18 cellular contexts compared by ENCODE assay signal in genomic region chr1:94678187-94678863, GRCh38.
A peak's percentile ranks its signal among the peaks of the same experiment; 100 is the strongest.
DNase-seq lines count a peak whose midpoint lies in the region; ATAC-seq and TF ChIP-seq lines count a peak whose summit lies in the region.
"Had no signal": no experiment of that assay in that cellular context is flagged by ENCODE, and none has a peak within 500 bp of the region (broad histone marks: within the 10 kb centered on the region; RNA-seq: fewer than 3 reads in every experiment).

No MANE protein-coding gene starts in this region.

- peaks cover 4% of the 10 kb centered on the region for H3K4me1 Mint-ChIP-seq in MCF 10A (ENCODE audit: insufficient read depth, unreplicated experiment)
- H3K4me1 Mint-ChIP-seq: IgD-negative memory B cell had no signal

- peaks cover 8% of the 10 kb centered on the region for H3K9me3 Mint-ChIP-seq in MCF 10A (ENCODE audit: unreplicated experiment)
- H3K9me3 Mint-ChIP-seq: CD4-positive, alpha-beta T cell; HFFc6; IgD-negative memory B cell had no signal

- no peaks in the 10 kb centered on the region for H3K36me3 Mint-ChIP-seq in MCF 10A (ENCODE audit: insufficient read depth, unreplicated experiment)
- H3K36me3 Mint-ChIP-seq: IgD-negative memory B cell had no signal

- TF ChIP-seq CTCF in breast epithelium (IDR thresholded peaks at IDR 0.05): no peak
- no peak for TF ChIP-seq CTCF in MCF 10A (IDR thresholded peaks at IDR 0.05; ENCODE audit: unreplicated experiment)
- no peak for TF ChIP-seq CTCF in fibroblast of the aortic adventitia (IDR thresholded peaks at IDR 0.05; ENCODE audit: insufficient read depth, low read length)
- no peak for TF ChIP-seq CTCF in prostate gland (IDR thresholded peaks at IDR 0.05)
- TF ChIP-seq CTCF in tibial nerve (IDR thresholded peaks at IDR 0.05): no peak

- H3K4me1 ChIP-seq in breast epithelium (no peaks in the 10 kb centered on the region), prostate gland (replicated peaks) (peaks cover 5% of the 10 kb centered on the region), tibial nerve (peaks cover 0 to 17% (median 0%) of the 10 kb centered on the region in 4 donors)
- H3K4me1 ChIP-seq: BE2C had no signal

- no peak for ATAC-seq in HG02759 (IDR thresholded peaks at IDR 0.05; ENCODE audit: unreplicated experiment)

- H3K27me3 ChIP-seq in breast epithelium (no peaks in the 10 kb centered on the region), prostate gland (replicated peaks; ENCODE audit: insufficient read depth) (no peaks in the 10 kb centered on the region), tibial nerve (no peaks in the 10 kb centered on the region)
- H3K27me3 ChIP-seq: BE2C had no signal

- H3K36me3 ChIP-seq in breast epithelium (no peaks in the 10 kb centered on the region), prostate gland (no peaks in the 10 kb centered on the region), tibial nerve (no peaks in the 10 kb centered on the region)
- H3K36me3 ChIP-seq: BE2C had no signal

- intact Hi-C loops in breast epithelium (cut with DNase I; ENCODE audit: low total_unique reads) (loop anchor here (5.0 kb wide), 1 partner anchor 106 kb away; no protein-coding TSS in a partner anchor), MCF 10A (cut with micrococcal nuclease) (no loop called here), prostate gland (cut with DNase I) (no loop called here)

- peak in 1 of 2 donors; percentile 52 for TF ChIP-seq EP300 in tibial nerve (IDR thresholded peaks at IDR 0.05)

- H3K4me3 Mint-ChIP-seq in MCF 10A (ENCODE audit: unreplicated experiment): no peak overlapping the region
- H3K4me3 Mint-ChIP-seq: CD4-positive, alpha-beta T cell; HFFc6; IgD-negative memory B cell had no signal

- H3K9me3 ChIP-seq in breast epithelium (no peaks in the 10 kb centered on the region), prostate gland (no peaks in the 10 kb centered on the region), tibial nerve (no peaks in the 10 kb centered on the region)
- H3K9me3 ChIP-seq: BE2C had no signal

- H3K27ac Mint-ChIP-seq in MCF 10A (ENCODE audit: low read depth, unreplicated experiment): no peak overlapping the region
- H3K27ac Mint-ChIP-seq: CD4-positive, alpha-beta T cell; HFFc6; IgD-negative memory B cell had no signal

- no TSS peak for BruUV-seq in MCF 10A (replicated peaks; lab: Mats Ljungman, UMichigan)

- POLR2A ChIA-PET in MCF 10A (lab: Yijun Ruan, JAX): no interaction called here

- peak overlapping the region; percentile 30 to 67 for H3K27ac ChIP-seq in breast epithelium
- H3K27ac ChIP-seq in prostate gland: peak overlapping the region; percentile 62
- H3K27ac ChIP-seq in tibial nerve: peak overlapping the region in 3 of 4 donors; percentile 36 to 76 (median 49)
- H3K27ac ChIP-seq: 22Rv1 had no signal

- H3K4me3 ChIP-seq in breast epithelium: no peak overlapping the region
- no peak overlapping the region for H3K4me3 ChIP-seq in fibroblast of the aortic adventitia (ENCODE audit: low read depth, low read length)
- no peak overlapping the region for H3K4me3 ChIP-seq in prostate gland
- no peak overlapping the region for H3K4me3 ChIP-seq in tibial nerve

- 63% methylated on average over 13 of the region's 13 CpGs for WGBS in prostate gland
- WGBS in tibial nerve, 2 donors: 71 to 77% methylated on average over 13 of the region's 13 CpGs

- CTCF ChIA-PET in MCF 10A (lab: Yijun Ruan, JAX): no interaction called here

- H3K27me3 Mint-ChIP-seq in MCF 10A (ENCODE audit: insufficient read depth, unreplicated experiment): no peaks in the 10 kb centered on the region

- TF ChIP-seq POLR2A in breast epithelium (IDR thresholded peaks at IDR 0.05): no peak
- no peak for TF ChIP-seq POLR2A in prostate gland (IDR thresholded peaks at IDR 0.05)
- TF ChIP-seq POLR2A in tibial nerve (IDR thresholded peaks at IDR 0.05): no peak

- DNase-seq in breast epithelium (ENCODE audit: low spot score in 2 of 2): no peak
- no peak for DNase-seq in MCF 10A (ENCODE audit: unreplicated experiment)
- DNase-seq in fibroblast of the aortic adventitia (ENCODE audit: low read depth): peak; percentile 34
- DNase-seq in prostate gland (ENCODE audit: low spot score): no peak
- DNase-seq in tibial nerve (ENCODE audit: low spot score in 2 of 2): peak in 1 of 2 donors; percentile 49
- no peak for DNase-seq in cerebellar cortex (ENCODE audit: low spot score)
- no peak for DNase-seq in GOT3 (lab: John Stamatoyannopoulos, UW)
- DNase-seq: BE2C; CD4-positive, alpha-beta T cell; DMS53; HFFc6; NCI-H1105 treated with DMSO at 0.1 percent for 48 hours; NCI-H187; NCI-H345; NCI-H526 treated with DMSO at 0.1 percent for 48 hours had no signal
